Comparison of ENCODE assay signal across 8 cellular contexts in genomic region chr11:118924591-118925585, GRCh38. TPM values are rescaled to one million over a fixed set of nuclear protein-coding genes. Genes with fewer than 3 reads are reported as not detected.
A peak's percentile ranks its signal among the peaks of the same experiment; 100 is the strongest.
DNase-seq lines count a peak whose midpoint lies in the region; ATAC-seq and TF ChIP-seq lines count a peak whose summit lies in the region.

No MANE protein-coding gene starts in this region.

- H3K4me3 Mint-ChIP-seq in activated CD8-positive, alpha-beta memory T cell treated with anti-CD3 and anti-CD28 coated beads, Interleukin-2, amount 10 ng/mL, durations not matched to agents 7 days and 5 days: peak overlapping the region; percentile 83
- peak overlapping the region; percentile 99 for H3K4me3 Mint-ChIP-seq in neural crest cell

- H3K36me3 Mint-ChIP-seq in activated CD8-positive, alpha-beta memory T cell treated with anti-CD3 and anti-CD28 coated beads, Interleukin-2, amount 10 ng/mL, durations not matched to agents 7 days and 5 days: peaks cover 4% of the 10 kb centered on the region
- no peaks in the 10 kb centered on the region for H3K36me3 Mint-ChIP-seq in neural crest cell (ENCODE audit: low read depth)

- TF ChIP-seq CTCF in fibroblast of mammary gland (conservative IDR thresholded peaks at IDR 0.05; ENCODE audit: control insufficient read depth, insufficient read depth, low read depth, low read length): no peak
- no peak for TF ChIP-seq CTCF in neural crest cell (conservative IDR thresholded peaks at IDR 0.05)

- CTCF ChIA-PET in activated CD8-positive, alpha-beta memory T cell treated with anti-CD3 and anti-CD28 coated beads, Interleukin-2, amount 10 ng/mL, durations not matched to agents 7 days and 5 days (lab: Charles Lee): interaction anchor here (0.7 to 4.9 kb wide), 17 partner anchors 29 to 235 kb away, joined by 3 to 23 read pairs (median 3); partner anchors contain the start of genes DDX6 and UPK2

- H3K27me3 Mint-ChIP-seq in activated CD8-positive, alpha-beta memory T cell treated with anti-CD3 and anti-CD28 coated beads, Interleukin-2, amount 10 ng/mL, durations not matched to agents 7 days and 5 days: no peaks in the 10 kb centered on the region
- H3K27me3 Mint-ChIP-seq in neural crest cell (ENCODE audit: low read depth): no peaks in the 10 kb centered on the region

- peak; percentile 54 for DNase-seq in EH (ENCODE audit: low read depth)
- DNase-seq in activated CD8-positive, alpha-beta memory T cell treated with anti-CD3 and anti-CD28 coated beads, Interleukin-2, amount 10 ng/mL, durations not matched to agents 7 days and 5 days: peak; percentile 75
- peak; percentile 28 for DNase-seq in fibroblast of mammary gland (ENCODE audit: low read depth)
- no peak for DNase-seq in neural crest cell (ENCODE audit: low read depth, low spot score)
- DNase-seq in NCI-H2107 (lab: John Stamatoyannopoulos, UW): no peak

- H3K4me1 Mint-ChIP-seq in activated CD8-positive, alpha-beta memory T cell treated with anti-CD3 and anti-CD28 coated beads, Interleukin-2, amount 10 ng/mL, durations not matched to agents 7 days and 5 days: peaks cover 60% of the 10 kb centered on the region
- H3K4me1 Mint-ChIP-seq in neural crest cell: peaks cover 61% of the 10 kb centered on the region

- H3K27ac Mint-ChIP-seq in activated CD8-positive, alpha-beta memory T cell treated with anti-CD3 and anti-CD28 coated beads, Interleukin-2, amount 10 ng/mL, durations not matched to agents 7 days and 5 days: peak overlapping the region; percentile 83
- peak overlapping the region; percentile 50 for H3K27ac Mint-ChIP-seq in neural crest cell (ENCODE audit: unreplicated experiment)

- ATAC-seq in activated CD8-positive, alpha-beta memory T cell treated with anti-CD3 and anti-CD28 coated beads, Interleukin-2, amount 10 ng/mL, durations not matched to agents 7 days and 5 days: no peak
- ATAC-seq in HG03139 (IDR thresholded peaks at IDR 0.05; ENCODE audit: unreplicated experiment): no peak
- no peak for ATAC-seq in GM21390 (IDR thresholded peaks at IDR 0.05; ENCODE audit: unreplicated experiment)

- peak overlapping the region; percentile 97 for H3K4me3 ChIP-seq in fibroblast of mammary gland (ENCODE audit: control insufficient read depth, low read depth, low read length)

- no peak for TF ChIP-seq EP300 in Ishikawa (IDR thresholded peaks at IDR 0.05; ENCODE audit: borderline replicate concordance)

- TF ChIP-seq RAD21 in Ishikawa (IDR thresholded peaks at IDR 0.05; ENCODE audit: low read depth): no peak

- no peaks in the 10 kb centered on the region for H3K9me3 Mint-ChIP-seq in activated CD8-positive, alpha-beta memory T cell treated with anti-CD3 and anti-CD28 coated beads, Interleukin-2, amount 10 ng/mL, durations not matched to agents 7 days and 5 days (ENCODE audit: low read depth)
- no peaks in the 10 kb centered on the region for H3K9me3 Mint-ChIP-seq in neural crest cell

TF ChIP-seq in Ishikawa, 13 proteins besides CTCF, POLR2A, EP300 and RAD21:
- no peak for TF ChIP-seq MAX (IDR thresholded peaks at IDR 0.05)
- peak; percentile 48; the same call in 1 of the 2 replicates for TF ChIP-seq ZBTB7A (IDR thresholded peaks at IDR 0.05; ENCODE audit: low read depth)
- no peak for TF ChIP-seq REST (IDR thresholded peaks at IDR 0.05; ENCODE audit: low read depth)
- no peak for TF ChIP-seq NFIC (IDR thresholded peaks at IDR 0.05)

RNA-seq across cellular contexts. Expression of gene BCL9L, which starts 0.8 kb away (rescaled TPM):
- 10 to 100 TPM; 33.9 to 44.0 TPM for total RNA-seq in activated CD8-positive, alpha-beta memory T cell treated with anti-CD3 and anti-CD28 coated beads, Interleukin-2, amount 10 ng/mL, durations not matched to agents 7 days and 5 days
- 19.2 and 21.2 TPM in 2 replicates for total RNA-seq in neural crest cell

RNA-seq across cellular contexts. Expression of gene UPK2, which starts 31.2 kb away (rescaled TPM):
- total RNA-seq in activated CD8-positive, alpha-beta memory T cell treated with anti-CD3 and anti-CD28 coated beads, Interleukin-2, amount 10 ng/mL, durations not matched to agents 7 days and 5 days: not detected
- total RNA-seq in neural crest cell: not detected in 2 replicates

RNA-seq across cellular contexts. Expression of gene CXCR5, which starts 41.2 kb away (rescaled TPM):
- under 1 TPM in 1 of 2 experiments, not detected in 1; 0.30 TPM for total RNA-seq in activated CD8-positive, alpha-beta memory T cell treated with anti-CD3 and anti-CD28 coated beads, Interleukin-2, amount 10 ng/mL, durations not matched to agents 7 days and 5 days
- total RNA-seq in neural crest cell: not detected in 2 replicates

RNA-seq across cellular contexts. Expression of gene FOXR1, which starts 46.7 kb away (rescaled TPM):
- not detected for total RNA-seq in activated CD8-positive, alpha-beta memory T cell treated with anti-CD3 and anti-CD28 coated beads, Interleukin-2, amount 10 ng/mL, durations not matched to agents 7 days and 5 days
- total RNA-seq in neural crest cell: not detected in 2 replicates

Comparison
In these comparisons a context has a peak if more than half of its experiments do, and no peak if none do; other contexts are left out.
1. DNase-seq: peak in EH (single experiment), activated CD8-positive, alpha-beta memory T cell treated with anti-CD3 and anti-CD28 coated beads, Interleukin-2, amount 10 ng/mL, durations not matched to agents 7 days and 5 days (single experiment) and fibroblast of mammary gland (single experiment); none in neural crest cell (single experiment) and NCI-H2107 (single experiment).